8 cellular contexts compared by ENCODE assay signal in genomic region chr3:173371848-173372487, GRCh38. TPM values are rescaled to one million over a fixed set of nuclear protein-coding genes. Genes with fewer than 3 reads are reported as not detected.
DNase-seq lines count a peak whose midpoint lies in the region; ATAC-seq and FAIRE-seq lines count a peak whose summit lies in the region.

No MANE protein-coding gene starts in this region.

- no peaks in the 10 kb centered on the region for H3K9me3 ChIP-seq in small intestine (ENCODE audit: control insufficient read depth, low read depth)

- H3K36me3 ChIP-seq in small intestine (ENCODE audit: control insufficient read depth in 2 of 2, insufficient read depth in 2 of 2, low read length in 2 of 2): no peaks in the 10 kb centered on the region

- ATAC-seq in HG02571 (IDR thresholded peaks at IDR 0.05; ENCODE audit: unreplicated experiment) (no peak), HG03095 (IDR thresholded peaks at IDR 0.05; ENCODE audit: unreplicated experiment) (no peak)

- 38 to 46% (median 41%) methylated on average over 3 of the region's 3 CpGs for WGBS in small intestine, 3 donors

- FAIRE-seq in small intestine (lab: Jason Lieb, UNC): no peak

- H3K27ac ChIP-seq in small intestine (ENCODE audit: low read depth in 1 of 2, low read length in 1 of 2): no peak overlapping the region

- intact Hi-C loops in head of caudate nucleus (cut with DNase I): no loop called here

- DNase-seq in D341Med (ENCODE audit: low spot score): peak; percentile 50
- DNase-seq in HT1080 (ENCODE audit: low read depth): peak; percentile 37
- peak; percentile 18 for DNase-seq in SKM-1 treated with dmso at 0.1 percent for 144 hours (lab: John Stamatoyannopoulos, UW; ENCODE audit: unreplicated experiment)
- peak in 39 of 42 donors; percentile 4 to 85 (median 60) for DNase-seq in head of caudate nucleus
- peak; percentile 5 for DNase-seq in small intestine
- DNase-seq in stimulated activated CD8-positive, alpha-beta memory T cell treated with anti-CD3 and anti-CD28 coated beads, Interleukin-4, amount 100 ng/mL, for 48 hours: no peak

- no peaks in the 10 kb centered on the region for H3K27me3 ChIP-seq in small intestine (ENCODE audit: control insufficient read depth in 2 of 2, insufficient read depth in 2 of 2, low read length in 2 of 2)

- no peaks in the 10 kb centered on the region for H3K4me1 ChIP-seq in small intestine (ENCODE audit: control insufficient read depth in 2 of 2, insufficient read depth in 1 of 2, low read depth in 1 of 2, low read length in 1 of 2)

- no peak overlapping the region for H3K4me3 ChIP-seq in small intestine (ENCODE audit: low read depth in 1 of 2, low read length in 2 of 2)

RNA-seq across cellular contexts. Expression of gene NLGN1, which starts 25.6 kb away (rescaled TPM):
- total RNA-seq in HT1080 (2014; rRNA removed; shearing (Covaris generic)): 1.6 and 3.1 TPM in 2 replicates
- 0.86 and 1.3 TPM in 2 replicates for polyA plus RNA-seq in HT1080 (2015; cell fraction: cytosol; rRNA removed)
- polyA plus RNA-seq in HT1080 (2015; cell fraction: nucleus; rRNA removed): 0.87 and 0.99 TPM in 2 replicates
- polyA plus RNA-seq in small intestine: under 1 TPM in 1 of 3 donors, not detected in 2; 0.92 TPM
